Comparison of ENCODE assay signal across 36 cellular contexts in the genomic region with DNA sequence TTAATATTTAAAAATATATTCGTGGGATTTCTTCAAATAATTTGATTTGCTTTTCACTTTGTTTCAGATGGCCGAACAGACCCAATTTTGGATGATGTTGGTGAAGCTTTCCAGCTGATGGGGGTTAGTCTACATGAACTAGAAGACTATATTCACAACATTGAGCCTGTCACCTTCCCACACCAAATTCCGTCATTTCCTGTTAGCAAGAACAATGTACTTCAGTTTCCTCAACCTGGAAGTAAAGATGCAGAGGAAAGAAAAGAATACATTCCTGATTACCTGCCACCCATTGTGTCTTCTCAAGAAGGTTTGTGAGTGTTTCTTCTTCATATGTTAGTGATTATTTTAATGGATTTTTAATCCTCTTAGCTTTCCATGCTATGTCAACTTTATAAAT.
"Had no signal": no experiment of that assay in that cellular context is flagged by ENCODE, and none has a peak within 500 bp of the region (broad histone marks: within the 10 kb centered on the region; RNA-seq: fewer than 3 reads in every experiment).

No MANE protein-coding gene starts in this region.

- H3K4me1 ChIP-seq: breast epithelium had no signal

- H3K36me3 ChIP-seq: brain microvascular endothelial cell had no signal

- H3K27ac Mint-ChIP-seq: activated B cell treated with CpG ODN at 0.5 μM for 24 hours; activated CD4-positive, alpha-beta memory T cell treated with anti-CD3 and anti-CD28 coated beads for 36 hours; activated CD4-positive, alpha-beta T cell treated with anti-CD3 and anti-CD28 coated beads, Interleukin-2, amount 10 ng/mL, durations not matched to agents 24 days and 14 days; activated CD8-positive, alpha-beta T cell treated with anti-CD3 and anti-CD28 coated beads for 36 hours; activated naive CD4-positive, alpha-beta T cell treated with anti-CD3 and anti-CD28 coated beads for 36 hours; activated naive CD4-positive, alpha-beta T cell treated with anti-CD3 and anti-CD28 coated beads, Interleukin-2, amount 50 U/mL, for 72 hours; activated naive CD8-positive, alpha-beta T cell treated with anti-CD3 and anti-CD28 coated beads for 36 hours; activated T-cell treated with anti-CD3 and anti-CD28 coated beads, Interleukin-2, amount 50 U/mL, for 72 hours; activated T-helper 1 cell treated with anti-CD3 and anti-CD28 coated beads, Interleukin-12 subunit alpha, Interleukin-12 subunit beta, Interleukin-2, Interleukin-4 antibody, amounts not matched to agents 30 ng/mL and 10 ng/mL and 1 ng/mL, durations not matched to agents 14 hours and 24 hours and 36 hours; activated T-helper 17 cell treated with anti-CD3 and anti-CD28 coated beads, Interleukin-2, amount 50 U/mL, for 72 hours; T-helper 1 cell treated with Interleukin-12 subunit alpha and Interleukin-12 subunit beta and Interleukin-4 antibody, amounts not matched to agents 30 μg/mL and 1 μg/mL, for 36 hours; T-helper 2 cell treated with Interferon-gamma antibody and Interleukin-4, amounts not matched to agents 5 μg/mL and 100 μg/mL, for 36 hours had no signal

- H3K27ac ChIP-seq: body of pancreas, brain microvascular endothelial cell, breast epithelium, VCaP had no signal

- H3K4me3 Mint-ChIP-seq: activated B cell treated with CpG ODN at 0.5 μM for 24 hours; activated CD4-positive, alpha-beta memory T cell treated with anti-CD3 and anti-CD28 coated beads for 36 hours; activated CD4-positive, alpha-beta T cell treated with anti-CD3 and anti-CD28 coated beads, Interleukin-2, amount 10 ng/mL, durations not matched to agents 24 days and 14 days; activated CD8-positive, alpha-beta T cell treated with anti-CD3 and anti-CD28 coated beads for 36 hours; activated naive CD4-positive, alpha-beta T cell treated with anti-CD3 and anti-CD28 coated beads for 36 hours; activated naive CD8-positive, alpha-beta T cell treated with anti-CD3 and anti-CD28 coated beads for 36 hours; activated T-cell treated with anti-CD3 and anti-CD28 coated beads, Interleukin-2, amount 50 U/mL, for 4 hours; activated T-cell treated with anti-CD3 and anti-CD28 coated beads, Interleukin-2, amount 50 U/mL, for 72 hours; activated T-helper 1 cell treated with anti-CD3 and anti-CD28 coated beads, Interleukin-12 subunit alpha, Interleukin-12 subunit beta, Interleukin-2, Interleukin-4 antibody, amounts not matched to agents 30 ng/mL and 10 ng/mL and 1 ng/mL, durations not matched to agents 14 hours and 24 hours and 36 hours; activated T-helper 17 cell treated with anti-CD3 and anti-CD28 coated beads, Interleukin-2, amount 50 U/mL, for 72 hours; T-helper 1 cell treated with Interleukin-12 subunit alpha and Interleukin-12 subunit beta and Interleukin-4 antibody, amounts not matched to agents 30 μg/mL and 1 μg/mL, for 36 hours; T-helper 2 cell treated with Interferon-gamma antibody and Interleukin-4, amounts not matched to agents 5 μg/mL and 100 μg/mL, for 36 hours had no signal

- ATAC-seq: activated CD8-positive, alpha-beta T cell treated with anti-CD3 and anti-CD28 coated beads for 36 hours; activated naive CD4-positive, alpha-beta T cell treated with anti-CD3 and anti-CD28 coated beads, Interleukin-2, amount 50 U/mL, for 72 hours; activated T-cell treated with anti-CD3 and anti-CD28 coated beads, Interleukin-2, amount 50 U/mL, for 4 hours; activated T-cell treated with anti-CD3 and anti-CD28 coated beads, Interleukin-2, amount 50 U/mL, for 72 hours; activated T-helper 17 cell treated with anti-CD3 and anti-CD28 coated beads, Interleukin-2, amount 50 U/mL, for 72 hours; body of pancreas had no signal

- H3K4me3 ChIP-seq: adrenal gland, body of pancreas, breast epithelium had no signal

- DNase-seq: activated B cell treated with CpG ODN at 0.5 μM for 24 hours; activated CD4-positive, alpha-beta memory T cell treated with anti-CD3 and anti-CD28 coated beads for 36 hours; activated CD4-positive, alpha-beta T cell treated with anti-CD3 and anti-CD28 coated beads for 4 hours; activated CD4-positive, alpha-beta T cell treated with anti-CD3 and anti-CD28 coated beads, Interleukin-2, amount 10 ng/mL, durations not matched to agents 24 days and 14 days; activated CD4-positive, alpha-beta T cell treated with anti-CD3 and anti-CD28 coated beads, Interleukin-2, amount 50 U/mL, for 1 hour; activated CD4-positive, alpha-beta T cell treated with anti-CD3 and anti-CD28 coated beads, Interleukin-2, amount 50 U/mL, for 4 hours; activated CD4-positive, CD25-positive, alpha-beta regulatory T cell treated with anti-CD3 and anti-CD28 coated beads, Interleukin-2, amount 50 U/mL, for 72 hours; activated CD8-positive, alpha-beta memory T cell treated with anti-CD3 and anti-CD28 coated beads, Interleukin-2, amount 50 U/mL, for 4 hours; activated CD8-positive, alpha-beta T cell treated with anti-CD3 and anti-CD28 coated beads for 36 hours; activated effector memory CD4-positive, alpha-beta T cell treated with anti-CD3 and anti-CD28 coated beads, Interleukin-2, amount 50 U/mL, for 16 hours; activated gamma-delta T cell treated with Interleukin-2 at 50 U/mL for 16 hours; activated naive CD4-positive, alpha-beta T cell; activated naive CD4-positive, alpha-beta T cell treated with anti-CD3 and anti-CD28 coated beads for 36 hours; activated naive CD4-positive, alpha-beta T cell treated with anti-CD3 and anti-CD28 coated beads, Interleukin-2, amount 50 U/mL, for 16 hours; activated naive CD8-positive, alpha-beta T cell treated with anti-CD3 and anti-CD28 coated beads for 36 hours; activated T-cell treated with anti-CD3 and anti-CD28 coated beads for 4 hours; activated T-cell treated with anti-CD3 and anti-CD28 coated beads, Interleukin-2, amount 50 U/mL, for 1 hour; activated T-cell treated with anti-CD3 and anti-CD28 coated beads, Interleukin-2, amount 50 U/mL, for 4 hours; activated T-cell treated with anti-CD3 and anti-CD28 coated beads, Interleukin-2, amount 50 U/mL, for 72 hours; adrenal gland; amniotic stem cell; aorta; body of pancreas; brain microvascular endothelial cell; central memory CD4-positive, alpha-beta T cell; SW 1271; T-helper 1 cell; T-helper 2 cell; T-helper 9 cell had no signal

- H3K27me3 Mint-ChIP-seq: activated B cell treated with CpG ODN at 0.5 μM for 24 hours; activated CD4-positive, alpha-beta memory T cell treated with anti-CD3 and anti-CD28 coated beads for 36 hours; activated CD4-positive, alpha-beta T cell treated with anti-CD3 and anti-CD28 coated beads, Interleukin-2, amount 10 ng/mL, durations not matched to agents 24 days and 14 days; activated CD8-positive, alpha-beta T cell treated with anti-CD3 and anti-CD28 coated beads for 36 hours; activated naive CD8-positive, alpha-beta T cell treated with anti-CD3 and anti-CD28 coated beads for 36 hours; activated T-helper 17 cell treated with anti-CD3 and anti-CD28 coated beads, Interleukin-2, amount 50 U/mL, for 72 hours had no signal

- H3K9me3 Mint-ChIP-seq: activated B cell treated with CpG ODN at 0.5 μM for 24 hours; activated CD4-positive, alpha-beta memory T cell treated with anti-CD3 and anti-CD28 coated beads for 36 hours; activated CD4-positive, alpha-beta T cell treated with anti-CD3 and anti-CD28 coated beads, Interleukin-2, amount 10 ng/mL, durations not matched to agents 24 days and 14 days; activated CD8-positive, alpha-beta T cell treated with anti-CD3 and anti-CD28 coated beads for 36 hours; activated naive CD4-positive, alpha-beta T cell treated with anti-CD3 and anti-CD28 coated beads for 36 hours; activated naive CD4-positive, alpha-beta T cell treated with anti-CD3 and anti-CD28 coated beads, Interleukin-2, amount 50 U/mL, for 72 hours; activated naive CD8-positive, alpha-beta T cell treated with anti-CD3 and anti-CD28 coated beads for 36 hours; activated T-cell treated with anti-CD3 and anti-CD28 coated beads, Interleukin-2, amount 50 U/mL, for 4 hours; activated T-cell treated with anti-CD3 and anti-CD28 coated beads, Interleukin-2, amount 50 U/mL, for 72 hours; activated T-helper 1 cell treated with anti-CD3 and anti-CD28 coated beads, Interleukin-12 subunit alpha, Interleukin-12 subunit beta, Interleukin-2, Interleukin-4 antibody, amounts not matched to agents 30 ng/mL and 10 ng/mL and 1 ng/mL, durations not matched to agents 14 hours and 24 hours and 36 hours; activated T-helper 17 cell treated with anti-CD3 and anti-CD28 coated beads, Interleukin-2, amount 50 U/mL, for 72 hours; T-helper 1 cell treated with Interleukin-12 subunit alpha and Interleukin-12 subunit beta and Interleukin-4 antibody, amounts not matched to agents 30 μg/mL and 1 μg/mL, for 36 hours; T-helper 2 cell treated with Interferon-gamma antibody and Interleukin-4, amounts not matched to agents 5 μg/mL and 100 μg/mL, for 36 hours had no signal

- H3K27me3 ChIP-seq: adrenal gland, body of pancreas, brain microvascular endothelial cell, breast epithelium had no signal
